ENCODE assay signal across 17 cellular contexts in the genomic region with DNA sequence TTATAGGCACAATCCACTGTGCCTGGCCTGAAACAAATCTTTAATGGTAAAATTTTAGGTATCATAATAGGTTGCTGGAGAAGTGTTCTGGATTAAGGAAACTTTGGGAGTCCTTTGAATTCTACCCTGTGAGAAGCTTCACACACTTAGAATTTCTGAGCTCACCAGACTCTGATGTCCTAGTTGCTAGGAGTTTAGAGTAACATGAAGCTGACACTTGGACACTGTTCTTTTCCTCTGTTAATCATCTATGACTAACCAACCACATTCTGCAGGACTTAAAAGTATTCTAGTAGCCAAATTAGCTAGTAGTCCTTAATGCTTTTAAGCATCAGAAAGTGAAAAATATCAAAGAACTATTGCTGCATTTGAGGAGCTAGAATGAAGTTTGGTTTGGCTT. TPM values are rescaled to one million over a fixed set of nuclear protein-coding genes. Genes with fewer than 3 reads are reported as not detected.
DNase-seq lines count a peak whose midpoint lies in the region; FAIRE-seq and TF ChIP-seq lines count a peak whose summit lies in the region.
"Had no signal": no experiment of that assay in that cellular context is flagged by ENCODE, and none has a peak within 500 bp of the region (broad histone marks: within the 10 kb centered on the region; RNA-seq: fewer than 3 reads in every experiment).

No MANE protein-coding gene starts in this region.

- no peaks in the 10 kb centered on the region for H3K9me2 ChIP-seq in MM.1S (replicated peaks; ENCODE audit: insufficient read depth, low read length)

- H2AFZ ChIP-seq in fibroblast of lung (ENCODE audit: low read length) (no peak overlapping the region), osteoblast (ENCODE audit: low read length) (no peak overlapping the region), MM.1S (ENCODE audit: low read length) (no peak overlapping the region)

- H3K4me3 ChIP-seq in BJ (ENCODE audit: low read depth, low read length) (no peak overlapping the region), fibroblast of lung (replicated peaks in 1 of 4; ENCODE audit: control extremely low read depth in 1 of 4, insufficient read depth in 1 of 4, low read depth in 3 of 4, low read length in 4 of 4) (no peak overlapping the region), osteoblast (ENCODE audit: insufficient read depth, low read length) (no peak overlapping the region), left ventricle myocardium inferior (no peak overlapping the region), MM.1S (ENCODE audit: low read length) (no peak overlapping the region)
- H3K4me3 ChIP-seq: spleen had no signal

- FAIRE-seq in RCC 7860 (lab: Jason Lieb, UNC): peak; percentile 53
- FAIRE-seq: GM12892 had no signal

- H3K27me3 ChIP-seq in BJ (ENCODE audit: control insufficient read depth, insufficient read depth, low read length): no peaks in the 10 kb centered on the region
- H3K27me3 ChIP-seq in fibroblast of lung (ENCODE audit: control insufficient read depth, insufficient read depth, low read length): no peaks in the 10 kb centered on the region
- H3K27me3 ChIP-seq in osteoblast (ENCODE audit: insufficient read depth, low read length): no peaks in the 10 kb centered on the region
- H3K27me3 ChIP-seq in left ventricle myocardium inferior (ENCODE audit: low read depth): no peaks in the 10 kb centered on the region
- no peaks in the 10 kb centered on the region for H3K27me3 ChIP-seq in MM.1S (replicated peaks; ENCODE audit: insufficient read depth, low read length)
- H3K27me3 ChIP-seq: spleen had no signal

- intact Hi-C loops in left ventricle myocardium inferior (cut with micrococcal nuclease): no loop called here

- no peaks in the 10 kb centered on the region for H3K79me2 ChIP-seq in fibroblast of lung (ENCODE audit: control insufficient read depth, insufficient read depth, low read length)
- no peaks in the 10 kb centered on the region for H3K79me2 ChIP-seq in osteoblast (ENCODE audit: insufficient read depth, low read length)
- H3K79me2 ChIP-seq in MM.1S (ENCODE audit: low read length): no peaks in the 10 kb centered on the region

- CTCF ChIA-PET in BJ (lab: Yijun Ruan, JAX): interaction anchor here (1.0 to 4.0 kb wide), 3 partner anchors 8 to 110 kb away, joined by 3 to 21 read pairs (median 7); no protein-coding TSS in a partner anchor

- H3F3A ChIP-seq in MM.1S (ENCODE audit: insufficient read depth, low read length): no peaks in the 10 kb centered on the region

- peak; percentile 37 for DNase-seq in BJ (ENCODE audit: low read depth)
- peak; percentile 66 for DNase-seq in RCC 7860 (ENCODE audit: low spot score)
- DNase-seq in fibroblast of lung (ENCODE audit: low read depth in 2 of 2): peak; percentile 69 to 95
- DNase-seq in osteoblast (ENCODE audit: insufficient read length, low spot score, missing footprints): no peak
- DNase-seq in left ventricle myocardium inferior: no peak
- no peak for DNase-seq in NCI-H146 treated with DMSO at 0.1 percent for 48 hours (lab: John Stamatoyannopoulos, UW; ENCODE audit: unreplicated experiment)
- DNase-seq in middle frontal gyrus (ENCODE audit: extremely low spot score, low spot score): no peak
- DNase-seq in MM.1S: no peak
- DNase-seq: activated CD4-positive, alpha-beta T cell treated with anti-CD3 and anti-CD28 coated beads, Interleukin-2, amount 10 ng/mL, durations not matched to agents 24 days and 14 days; C1 segment of cervical spinal cord; DND-41; Kasumi-1; NCI-H187; spleen; T-helper 2 cell had no signal

- POLR2A ChIA-PET in BJ (lab: Charles Lee): no interaction called here

- no peaks in the 10 kb centered on the region for H4K20me1 ChIP-seq in fibroblast of lung (ENCODE audit: control insufficient read depth, extremely low read depth, insufficient read depth, low read length)
- H4K20me1 ChIP-seq in osteoblast (ENCODE audit: insufficient read depth, low read length): no peaks in the 10 kb centered on the region
- no peaks in the 10 kb centered on the region for H4K20me1 ChIP-seq in MM.1S (ENCODE audit: insufficient read depth, low read length)

- H3K27ac ChIP-seq in fibroblast of lung (ENCODE audit: insufficient read depth, low read length) (no peak overlapping the region), osteoblast (ENCODE audit: low read depth, low read length) (peak overlapping the region; percentile 89), left ventricle myocardium inferior (replicated peaks) (no peak overlapping the region), MM.1S (ENCODE audit: low read length) (no peak overlapping the region)
- H3K27ac ChIP-seq: epithelial cell of prostate, spleen had no signal

- H3K4me1 ChIP-seq in fibroblast of lung (ENCODE audit: control insufficient read depth, extremely low read depth, insufficient read depth, low read length): no peaks in the 10 kb centered on the region
- peaks cover 45% of the 10 kb centered on the region for H3K4me1 ChIP-seq in osteoblast (ENCODE audit: insufficient read depth, low read length)
- H3K4me1 ChIP-seq in left ventricle myocardium inferior: no peaks in the 10 kb centered on the region
- H3K4me1 ChIP-seq in MM.1S (ENCODE audit: low read length): peaks cover 9% of the 10 kb centered on the region
- H3K4me1 ChIP-seq: spleen had no signal

- H3K9ac ChIP-seq in fibroblast of lung (ENCODE audit: insufficient read depth, low read length) (no peak overlapping the region), MM.1S (ENCODE audit: low read length) (no peak overlapping the region)

- H3K4me2 ChIP-seq in fibroblast of lung (ENCODE audit: extremely low read depth, insufficient read depth, low read length) (no peak overlapping the region), osteoblast (ENCODE audit: insufficient read depth, low read length) (peak overlapping the region; percentile 19), MM.1S (ENCODE audit: low read depth, low read length) (no peak overlapping the region)

- H3K9me3 ChIP-seq in fibroblast of lung (ENCODE audit: control insufficient read depth, insufficient read depth, low read depth, low read length): no peaks in the 10 kb centered on the region
- no peaks in the 10 kb centered on the region for H3K9me3 ChIP-seq in osteoblast (ENCODE audit: low read depth, low read length)
- no peaks in the 10 kb centered on the region for H3K9me3 ChIP-seq in left ventricle myocardium inferior (replicated peaks)
- no peaks in the 10 kb centered on the region for H3K9me3 ChIP-seq in MM.1S (replicated peaks; ENCODE audit: insufficient read depth, low read length)
- H3K9me3 ChIP-seq: spleen had no signal

- H3K36me3 ChIP-seq in BJ (ENCODE audit: control insufficient read depth, insufficient read depth, low read length) (no peaks in the 10 kb centered on the region), fibroblast of lung (ENCODE audit: control insufficient read depth, insufficient read depth, low read length) (no peaks in the 10 kb centered on the region), osteoblast (ENCODE audit: insufficient read depth, low read length) (no peaks in the 10 kb centered on the region), left ventricle myocardium inferior (no peaks in the 10 kb centered on the region), MM.1S (replicated peaks; ENCODE audit: insufficient read depth, low read length) (no peaks in the 10 kb centered on the region)
- H3K36me3 ChIP-seq: spleen had no signal

- TF ChIP-seq CTCF in BJ (IDR thresholded peaks at IDR 0.05; ENCODE audit: insufficient read depth, low read depth, low read length) (no peak), fibroblast of lung (conservative IDR thresholded peaks at IDR 0.05 in 1 of 2, IDR thresholded peaks at IDR 0.05 in 1 of 2; ENCODE audit: low read depth in 1 of 2, low read length in 2 of 2) (no peak), osteoblast (IDR thresholded peaks at IDR 0.05; ENCODE audit: extremely low read depth, low read depth, low read length) (no peak), left ventricle myocardium inferior (IDR thresholded peaks at IDR 0.05; ENCODE audit: borderline replicate concordance) (no peak), MM.1S (IDR thresholded peaks at IDR 0.05; ENCODE audit: low read length) (no peak)

RNA-seq across cellular contexts. Expression of a gene that starts 38.6 kb away (rescaled TPM):
- polyA plus RNA-seq in BJ (2011; rRNA removed) (1,691 and 2,028 TPM in 2 replicates), fibroblast of lung (75.3 and 793 TPM in 2 replicates)
- 79.6 and 89.6 TPM in 2 replicates for polyA minus RNA-seq in BJ (2011; rRNA and poly(A)+ RNA removed)
- total RNA-seq in fibroblast of lung (54.8 and 108 TPM in 2 replicates), osteoblast (680 and 715 TPM in 2 replicates), left ventricle myocardium inferior (698 TPM)
- polyA plus RNA-seq in fibroblast of lung (2012): 60.8 and 564 TPM in 2 replicates
- 2.7 and 51.2 TPM in 2 replicates for polyA minus RNA-seq in fibroblast of lung (ENCODE audit: low replicate concordance)
- total RNA-seq: activated CD4-positive, alpha-beta T cell treated with anti-CD3 and anti-CD28 coated beads, Interleukin-2, amount 10 ng/mL, durations not matched to agents 24 days and 14 days had no signal

Comparison
In these comparisons a context has a peak if more than half of its experiments do, and no peak if none do; other contexts are left out.
1. DNase-seq: peak in BJ (single experiment), RCC 7860 (single experiment) and fibroblast of lung (2 of 2); none in osteoblast (single experiment), left ventricle myocardium inferior (single experiment), NCI-H146 treated with DMSO at 0.1 percent for 48 hours (single experiment), middle frontal gyrus (single experiment) and MM.1S (single experiment).